ENCODE assay signal across 8 cellular contexts in genomic region chr5:96963267-96963666, GRCh38. TPM values are rescaled to one million over a fixed set of nuclear protein-coding genes. Genes with fewer than 3 reads are reported as not detected.
DNase-seq lines count a peak whose midpoint lies in the region; FAIRE-seq and TF ChIP-seq lines count a peak whose summit lies in the region.

No MANE protein-coding gene starts in this region.

- no peak for DNase-seq in GM12891 (ENCODE audit: insufficient read length, low spot score)
- peak; percentile 72 for DNase-seq in HCEC 1CT
- peak; percentile 88 for DNase-seq in NCI-H69 (lab: John Stamatoyannopoulos, UW)
- DNase-seq in cerebellar cortex (ENCODE audit: low spot score): peak; percentile 62
- DNase-seq in NCI-H1048 (lab: John Stamatoyannopoulos, UW): no peak
- DNase-seq in iPS-NIHi7 (ENCODE audit: extremely low spot score): no peak
- DNase-seq in mesenteric fat pad (ENCODE audit: low spot score): no peak

- H3K4me3 ChIP-seq in muscle layer of colon (ENCODE audit: low read depth in 1 of 2, low read length in 2 of 2): no peak overlapping the region

- H3K36me3 ChIP-seq in muscle layer of colon (ENCODE audit: insufficient read depth, low read length): no peaks in the 10 kb centered on the region

- H3K9me3 ChIP-seq in muscle layer of colon (ENCODE audit: low read length): no peaks in the 10 kb centered on the region

- H3K27me3 ChIP-seq in muscle layer of colon (ENCODE audit: control insufficient read depth in 1 of 2, insufficient read depth in 2 of 2, low read length in 2 of 2): no peaks in the 10 kb centered on the region

- peaks cover 25% of the 10 kb centered on the region for H3K4me1 ChIP-seq in muscle layer of colon (ENCODE audit: insufficient read depth, low read length)

- peak; percentile 95 for FAIRE-seq in GM12891 (lab: Jason Lieb, UNC)

- no peak for TF ChIP-seq POLR2A in GM12891 (IDR thresholded peaks at IDR 0.05; ENCODE audit: low read depth, low read length)

- H3K27ac ChIP-seq in muscle layer of colon (ENCODE audit: low read depth, low read length): peak overlapping the region; percentile 39

- H3K9ac ChIP-seq in muscle layer of colon (ENCODE audit: low read length): no peak overlapping the region

TF ChIP-seq in GM12891, 5 proteins besides CTCF, POLR2A, EP300 and RAD21:
- TF ChIP-seq SPI1 (IDR thresholded peaks at IDR 0.05; ENCODE audit: low read depth, low read length): no peak
- no peak for TF ChIP-seq POLR2AphosphoS5 (IDR thresholded peaks at IDR 0.05; ENCODE audit: low read depth, low read length)
- TF ChIP-seq PAX5 (IDR thresholded peaks at IDR 0.05; ENCODE audit: insufficient read depth, low read length, severe bottlenecking): no peak
- no peak for TF ChIP-seq POU2F2 (IDR thresholded peaks at IDR 0.05; ENCODE audit: low read depth, low read length)
- no peak for TF ChIP-seq TAF1 (IDR thresholded peaks at IDR 0.05; ENCODE audit: low read depth, low read length)

RNA-seq across cellular contexts. Expression of gene LNPEP, which starts 27.4 kb away (rescaled TPM):
- 9.2 TPM for polyA plus RNA-seq in GM12891 (2012; ENCODE audit: low read depth, missing spikeins)
- total RNA-seq in mesenteric fat pad: 132 TPM

Comparison
In these comparisons a context has a peak if more than half of its experiments do, and no peak if none do; other contexts are left out.
1. DNase-seq: peak in HCEC 1CT (single experiment), NCI-H69 (single experiment) and cerebellar cortex (single experiment); none in GM12891 (single experiment), NCI-H1048 (single experiment), iPS-NIHi7 (single experiment) and mesenteric fat pad (single experiment).